ENCODE assay signal across 15 cellular contexts in the genomic region with DNA sequence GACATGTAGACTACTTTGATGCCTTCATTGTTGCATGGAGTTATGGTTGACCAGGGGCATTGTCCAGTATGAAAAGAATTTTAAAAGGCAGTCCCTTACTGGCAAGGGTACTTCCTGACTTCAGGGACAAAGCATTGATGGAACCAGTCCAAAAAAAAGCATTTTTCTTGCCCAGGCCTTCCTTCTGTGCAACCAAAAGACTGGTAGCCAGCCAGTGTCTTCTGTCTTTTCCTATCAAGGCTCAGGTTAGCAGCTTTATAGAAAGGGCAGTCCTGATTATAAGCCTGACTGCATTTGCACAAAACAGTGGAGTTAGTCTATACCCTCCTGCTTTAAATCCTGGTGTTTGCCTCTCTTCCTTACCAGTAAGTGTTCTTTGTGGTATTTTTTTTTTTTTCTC. TPM values are rescaled to one million over a fixed set of nuclear protein-coding genes. Genes with fewer than 3 reads are reported as not detected.
A peak's percentile ranks its signal among the peaks of the same experiment; 100 is the strongest.
DNase-seq lines count a peak whose midpoint lies in the region; ATAC-seq and TF ChIP-seq lines count a peak whose summit lies in the region.
"Had no signal": no experiment of that assay in that cellular context is flagged by ENCODE, and none has a peak within 500 bp of the region (broad histone marks: within the 10 kb centered on the region; RNA-seq: fewer than 3 reads in every experiment).

No MANE protein-coding gene starts in this region.

- POLR2A ChIA-PET in CD8-positive, alpha-beta memory T cell (lab: Charles Lee): no interaction called here
- POLR2A ChIA-PET in naive thymus-derived CD8-positive, alpha-beta T cell (lab: Charles Lee): interaction anchor here (0.6 kb wide), 1 partner anchor 10 kb away, joined by 3 read pairs; no protein-coding TSS in a partner anchor

- no peaks in the 10 kb centered on the region for H3K9me3 ChIP-seq in CD8-positive, alpha-beta memory T cell (ENCODE audit: low read length)
- no peaks in the 10 kb centered on the region for H3K9me3 ChIP-seq in Peyer's patch
- H3K9me3 ChIP-seq: colonic mucosa had no signal

- H3K27me3 ChIP-seq in CD8-positive, alpha-beta memory T cell (ENCODE audit: insufficient read depth, low read length, poor library complexity, severe bottlenecking): no peaks in the 10 kb centered on the region
- no peaks in the 10 kb centered on the region for H3K27me3 ChIP-seq in Peyer's patch
- H3K27me3 ChIP-seq: colonic mucosa had no signal

- H3K27ac ChIP-seq in CD8-positive, alpha-beta memory T cell (ENCODE audit: low read depth, low read length): no peak overlapping the region
- no peak overlapping the region for H3K27ac ChIP-seq in Peyer's patch
- H3K27ac ChIP-seq: colonic mucosa had no signal

- no peaks in the 10 kb centered on the region for H3K36me3 ChIP-seq in CD8-positive, alpha-beta memory T cell (ENCODE audit: insufficient read depth, low read length)
- no peaks in the 10 kb centered on the region for H3K36me3 ChIP-seq in Peyer's patch
- H3K36me3 ChIP-seq: colonic mucosa had no signal

- CTCF ChIA-PET in CD8-positive, alpha-beta memory T cell (lab: Charles Lee): interaction anchor here (1.7 kb wide), 1 partner anchor 91 kb away, joined by 4 read pairs; no protein-coding TSS in a partner anchor

- peaks cover 71% of the 10 kb centered on the region for H3K4me1 ChIP-seq in CD8-positive, alpha-beta memory T cell (ENCODE audit: insufficient read depth, low read length)
- H3K4me1 ChIP-seq in Peyer's patch: peaks cover 0 to 21% (median 6%) of the 10 kb centered on the region in 4 donors
- H3K4me1 ChIP-seq: colonic mucosa had no signal

- peak overlapping the region in 2 of 8 donors; percentile 17 to 50 for H3K27ac Mint-ChIP-seq in CD8-positive, alpha-beta memory T cell
- peak overlapping the region in 6 of 10 donors; percentile 17 to 68 (median 52) for H3K27ac Mint-ChIP-seq in naive thymus-derived CD8-positive, alpha-beta T cell
- H3K27ac Mint-ChIP-seq: activated CD4-positive, alpha-beta T cell treated with anti-CD3 and anti-CD28 coated beads, Interleukin-2, amount 10 ng/mL, durations not matched to agents 24 days and 14 days had no signal

- peak in 1 of 2 donors; percentile 33 for ATAC-seq in naive thymus-derived CD8-positive, alpha-beta T cell
- ATAC-seq in HG02678 (IDR thresholded peaks at IDR 0.05; ENCODE audit: unreplicated experiment): no peak

- TF ChIP-seq CTCF in LNCaP clone FGC (IDR thresholded peaks at IDR 0.05; ENCODE audit: control insufficient read depth, extremely low read depth, insufficient read depth): no peak
- TF ChIP-seq CTCF in Peyer's patch (IDR thresholded peaks at IDR 0.05): no peak

- no peak overlapping the region for H3K4me3 ChIP-seq in CD8-positive, alpha-beta memory T cell (ENCODE audit: low read length)
- H3K4me3 ChIP-seq in LNCaP clone FGC (ENCODE audit: low read depth, low read length) (no peak overlapping the region), Peyer's patch (no peak overlapping the region)
- H3K4me3 ChIP-seq: colonic mucosa had no signal

- DNase-seq in CD8-positive, alpha-beta memory T cell: no peak
- DNase-seq in LNCaP clone FGC (ENCODE audit: low read depth) (peak; percentile 46), cerebellar cortex (ENCODE audit: low spot score) (peak; percentile 77), Peyer's patch (no peak), NCI-H226 (no peak)
- no peak for DNase-seq in naive thymus-derived CD8-positive, alpha-beta T cell
- DNase-seq in activated CD8-positive, alpha-beta memory T cell treated with anti-CD3 and anti-CD28 coated beads, Interleukin-2, amount 50 U/mL, for 48 hours: no peak
- DNase-seq: activated CD4-positive, alpha-beta T cell treated with anti-CD3 and anti-CD28 coated beads, Interleukin-2, amount 10 ng/mL, durations not matched to agents 24 days and 14 days; activated effector memory CD4-positive, alpha-beta T cell treated with Interleukin-2 at 50 U/mL for 16 hours; CD4-positive, alpha-beta memory T cell; colonic mucosa; nucleus accumbens; stimulated activated CD4-positive, alpha-beta T cell treated with anti-CD3 and anti-CD28 coated beads, Interleukin-4, amount 100 ng/mL, for 1 hour; SW 1271 had no signal

- peak overlapping the region in 4 of 7 donors; percentile 6 to 57 (median 42) for H3K4me3 Mint-ChIP-seq in CD8-positive, alpha-beta memory T cell
- peak overlapping the region in 7 of 10 donors; percentile 14 to 55 (median 33) for H3K4me3 Mint-ChIP-seq in naive thymus-derived CD8-positive, alpha-beta T cell
- H3K4me3 Mint-ChIP-seq: activated CD4-positive, alpha-beta T cell treated with anti-CD3 and anti-CD28 coated beads, Interleukin-2, amount 10 ng/mL, durations not matched to agents 24 days and 14 days had no signal

- no peaks in the 10 kb centered on the region for H3K9me3 Mint-ChIP-seq in CD8-positive, alpha-beta memory T cell
- peaks cover 0 to 2% (median 0%) of the 10 kb centered on the region in 9 donors for H3K9me3 Mint-ChIP-seq in naive thymus-derived CD8-positive, alpha-beta T cell
- H3K9me3 Mint-ChIP-seq: CD4-positive, alpha-beta memory T cell had no signal

- H3K27me3 Mint-ChIP-seq in CD8-positive, alpha-beta memory T cell: no peaks in the 10 kb centered on the region
- H3K27me3 Mint-ChIP-seq in naive thymus-derived CD8-positive, alpha-beta T cell: no peaks in the 10 kb centered on the region
- H3K27me3 Mint-ChIP-seq: activated CD4-positive, alpha-beta T cell treated with anti-CD3 and anti-CD28 coated beads, Interleukin-2, amount 10 ng/mL, durations not matched to agents 24 days and 14 days; CD4-positive, alpha-beta memory T cell had no signal

- H3K36me3 Mint-ChIP-seq in CD8-positive, alpha-beta memory T cell: peaks cover 0 to 26% (median 5%) of the 10 kb centered on the region in 3 donors
- peaks cover 0 to 22% (median 9%) of the 10 kb centered on the region in 3 donors for H3K36me3 Mint-ChIP-seq in naive thymus-derived CD8-positive, alpha-beta T cell

- H3K4me1 Mint-ChIP-seq in CD8-positive, alpha-beta memory T cell: peaks cover 83 to 96% (median 93%) of the 10 kb centered on the region in 3 donors
- H3K4me1 Mint-ChIP-seq in naive thymus-derived CD8-positive, alpha-beta T cell: peaks cover 47 to 92% (median 87%) of the 10 kb centered on the region in 4 donors

- TF ChIP-seq POLR2A in Peyer's patch (IDR thresholded peaks at IDR 0.05): no peak

RNA-seq across cellular contexts. Expression of a gene that starts 33.8 kb away (rescaled TPM):
- total RNA-seq in CD8-positive, alpha-beta memory T cell: 10 to 100 TPM; 37.1 to 39.8 TPM
- polyA plus RNA-seq in CD8-positive, alpha-beta memory T cell: 16.2 TPM
- total RNA-seq in naive thymus-derived CD8-positive, alpha-beta T cell: 10 to 100 TPM; 65.2 to 67.1 TPM
- polyA plus RNA-seq in naive thymus-derived CD8-positive, alpha-beta T cell: 10 to 100 TPM; 11.0 to 17.4 (median 13.4) TPM
- 10 to 100 TPM; 29.8 to 63.5 (median 34.6) TPM for total RNA-seq in Peyer's patch

Comparison
In these comparisons a context has a peak if more than half of its experiments do, and no peak if none do; other contexts are left out.
1. DNase-seq: peak in LNCaP clone FGC (single experiment) and cerebellar cortex (single experiment); none in CD8-positive, alpha-beta memory T cell (0 of 5), naive thymus-derived CD8-positive, alpha-beta T cell (0 of 10), Peyer's patch (0 of 3), NCI-H226 (single experiment) and activated CD8-positive, alpha-beta memory T cell treated with anti-CD3 and anti-CD28 coated beads, Interleukin-2, amount 50 U/mL, for 48 hours (single experiment).